ENCODE assay signal across 8 cellular contexts in genomic region chr1:91021686-91022517, GRCh38. TPM values are rescaled to one million over a fixed set of nuclear protein-coding genes. Genes with fewer than 3 reads are reported as not detected.
A peak's percentile ranks its signal among the peaks of the same experiment; 100 is the strongest.
DNase-seq lines count a peak whose midpoint lies in the region; ATAC-seq and TF ChIP-seq lines count a peak whose summit lies in the region.

ZNF644 (minus strand) TSS chr1:91022035; CDS start chr1:90982353, 39,682 bp downstream.

- peak; percentile 88 for DNase-seq in DMS79 treated with DMSO at 0.1 percent for 48 hours (lab: John Stamatoyannopoulos, UW)
- DNase-seq in KG1 (lab: John Stamatoyannopoulos, UW), result peak; percentile 70
- peak; percentile 91 to 95 (median 91) for DNase-seq in Peyer's patch
- DNase-seq in activated T-cell treated with anti-CD3 and anti-CD28 coated beads, Interleukin-2, amount 50 U/mL, for 48 hours, result peak; percentile 92 to 94
- peak; percentile 96 for DNase-seq in esophagus muscularis mucosa (ENCODE audit: extremely low spot score)
- DNase-seq in stimulated activated CD8-positive, alpha-beta memory T cell treated with anti-CD3 and anti-CD28 coated beads, Interleukin-7, amount 100 ng/mL, for 4 hours (ENCODE audit: low read depth in 2 of 2), result peak; percentile 86

- peak; percentile 63 to 65 for TF ChIP-seq POLR2A in Peyer's patch (IDR thresholded peaks at IDR 0.05)
- peak; percentile 34 for TF ChIP-seq POLR2A in esophagus muscularis mucosa (IDR thresholded peaks at IDR 0.05; ENCODE audit: low read depth)

- H3K27ac ChIP-seq in Peyer's patch (peak within 1 kb of the TSS; percentile 96 to 100 (median 98)), esophagus muscularis mucosa (replicated peaks in 1 of 4) (peak within 1 kb of the TSS; percentile 97 to 100 (median 99)), muscle layer of duodenum (ENCODE audit: low read length) (peak within 1 kb of the TSS; percentile 94)

- intact Hi-C loops in esophagus muscularis mucosa (cut with DNase I), result no loop called here

- H3K4me3 ChIP-seq in Peyer's patch (peak within 1 kb of the TSS; percentile 69 to 97 (median 90)), esophagus muscularis mucosa (peak within 1 kb of the TSS; percentile 73 to 94 (median 89)), muscle layer of duodenum (ENCODE audit: low read depth in 1 of 2, low read length in 2 of 2) (peak within 1 kb of the TSS; percentile 75 to 84)

- no peak for TF ChIP-seq EP300 in esophagus muscularis mucosa (IDR thresholded peaks at IDR 0.05)

- H3K36me3 ChIP-seq in Peyer's patch (no peaks in the 10 kb centered on the region), esophagus muscularis mucosa (no peaks in the 10 kb centered on the region), muscle layer of duodenum (ENCODE audit: control insufficient read depth in 1 of 2, insufficient read depth in 2 of 2, low read length in 2 of 2) (peaks cover 0 to 5% of the 10 kb centered on the region in 2 donors)

- peak; percentile 80 for ATAC-seq in GM21737 (IDR thresholded peaks at IDR 0.05; ENCODE audit: unreplicated experiment)

- H3K9me3 ChIP-seq in Peyer's patch (no peaks in the 10 kb centered on the region), esophagus muscularis mucosa (no peaks in the 10 kb centered on the region), muscle layer of duodenum (ENCODE audit: control insufficient read depth in 1 of 2, low read length in 2 of 2) (no peaks in the 10 kb centered on the region)

- WGBS in esophagus muscularis mucosa, result 0% methylated on average over 7 of the region's 70 CpGs

- H3K27me3 ChIP-seq in Peyer's patch (no peaks in the 10 kb centered on the region), esophagus muscularis mucosa (no peaks in the 10 kb centered on the region), muscle layer of duodenum (ENCODE audit: low read depth, low read length) (no peaks in the 10 kb centered on the region)

- TF ChIP-seq CTCF in Peyer's patch (IDR thresholded peaks at IDR 0.05), result no peak
- TF ChIP-seq CTCF in esophagus muscularis mucosa (IDR thresholded peaks at IDR 0.05), result no peak

- H3K4me1 ChIP-seq in Peyer's patch, result peaks cover 0 to 31% (median 11%) of the 10 kb centered on the region in 4 donors
- H3K4me1 ChIP-seq in esophagus muscularis mucosa, result peaks cover 26 to 51% (median 46%) of the 10 kb centered on the region in 4 donors
- H3K4me1 ChIP-seq in muscle layer of duodenum (ENCODE audit: control insufficient read depth in 1 of 2, insufficient read depth in 2 of 2, low read length in 2 of 2), result peaks cover 8 to 34% of the 10 kb centered on the region in 2 donors

RNA-seq across cellular contexts. Expression of gene ZNF644, which starts in this region (rescaled TPM):
- total RNA-seq in Peyer's patch (100 to 1,000 TPM in 1 of 4 donors, 10 to 100 TPM in 3; 46.5 to 111 (median 62.4) TPM), esophagus muscularis mucosa (10 to 100 TPM; 44.8 to 64.8 (median 45.2) TPM)

Comparison
In these comparisons a context has a peak if more than half of its experiments do, and no peak if none do; other contexts are left out.
1. Peak in every context shown above with its lines: DNase-seq, ATAC-seq, H3K4me3 ChIP-seq and H3K27ac ChIP-seq.